In genomic region chr17:77165577-77165976, GRCh38 we compare ENCODE assay signal across 15 cellular contexts. TPM values are rescaled to one million over a fixed set of nuclear protein-coding genes. Genes with fewer than 3 reads are reported as not detected.
A peak's percentile ranks its signal among the peaks of the same experiment; 100 is the strongest.
DNase-seq lines count a peak whose midpoint lies in the region; ATAC-seq and TF ChIP-seq lines count a peak whose summit lies in the region.
"Had no signal": no experiment of that assay in that cellular context is flagged by ENCODE, and none has a peak within 500 bp of the region (broad histone marks: within the 10 kb centered on the region; RNA-seq: fewer than 3 reads in every experiment).

No MANE protein-coding gene starts in this region.

- no peak for DNase-seq in right atrium auricular region (ENCODE audit: low spot score)
- DNase-seq in Right ventricle myocardium inferior (ENCODE audit: missing footprints): no peak
- no peak for DNase-seq in caudate nucleus (lab: John Stamatoyannopoulos, UW)
- no peak for DNase-seq in neural progenitor cell (ENCODE audit: low spot score)
- no peak for DNase-seq in DMS53 treated with DMSO at 0.1 percent for 48 hours (lab: John Stamatoyannopoulos, UW; ENCODE audit: unreplicated experiment)
- no peak for DNase-seq in GM10266 (ENCODE audit: extremely low spot score)
- DNase-seq in natural killer cell: no peak
- DNase-seq: activated CD8-positive, alpha-beta memory T cell treated with anti-CD3 and anti-CD28 coated beads, Interleukin-2, amount 50 U/mL, for 48 hours; DMS53; HFFc6; hypothalamus; NCI-H2081 treated with DMSO at 0.1 percent for 48 hours; nucleus accumbens had no signal

- H3K4me1 ChIP-seq in right atrium auricular region (peaks cover 0 to 58% of the 10 kb centered on the region in 2 donors), neural progenitor cell (peaks cover 79% of the 10 kb centered on the region)

- H3K4me2 ChIP-seq in neural progenitor cell: peak overlapping the region; percentile 69
- H3K4me2 ChIP-seq: smooth muscle cell had no signal

- H3K4me3 ChIP-seq in right atrium auricular region (no peak overlapping the region), neural progenitor cell (no peak overlapping the region)
- H3K4me3 ChIP-seq: smooth muscle cell had no signal

- ATAC-seq in Right ventricle myocardium inferior (no peak), natural killer cell (no peak), HG03571 (IDR thresholded peaks at IDR 0.05; ENCODE audit: unreplicated experiment) (no peak)

- H3K27me3 Mint-ChIP-seq in neural progenitor cell (ENCODE audit: insufficient read depth, low read depth) (no peaks in the 10 kb centered on the region), natural killer cell (ENCODE audit: low read depth in 2 of 2) (no peaks in the 10 kb centered on the region)

- H3K36me3 ChIP-seq in right atrium auricular region (peaks cover 6% of the 10 kb centered on the region), neural progenitor cell (no peaks in the 10 kb centered on the region)

- no peak overlapping the region for H3K9ac ChIP-seq in neural progenitor cell

- H3K27me3 ChIP-seq in right atrium auricular region (no peaks in the 10 kb centered on the region), neural progenitor cell (no peaks in the 10 kb centered on the region)

- H3K36me3 Mint-ChIP-seq in neural progenitor cell: peaks cover 33% of the 10 kb centered on the region
- peaks cover 19% of the 10 kb centered on the region for H3K36me3 Mint-ChIP-seq in natural killer cell

- intact Hi-C loops in Right ventricle myocardium inferior (cut with DNase I): no loop called here
- intact Hi-C loops in natural killer cell (cut with micrococcal nuclease): no loop called here

- no peak overlapping the region for H2AFZ ChIP-seq in neural progenitor cell (replicated peaks)

- H3K4me1 Mint-ChIP-seq in neural progenitor cell: peaks cover 39% of the 10 kb centered on the region
- H3K4me1 Mint-ChIP-seq in natural killer cell: peaks cover 53 to 65% of the 10 kb centered on the region in 2 donors

- H3K4me3 Mint-ChIP-seq in neural progenitor cell: no peak overlapping the region
- H3K4me3 Mint-ChIP-seq in natural killer cell: no peak overlapping the region
- H3K4me3 Mint-ChIP-seq: HFFc6 had no signal

- H3K9me3 ChIP-seq in right atrium auricular region: peaks cover 0 to 14% of the 10 kb centered on the region in 2 donors
- no peaks in the 10 kb centered on the region for H3K9me3 ChIP-seq in neural progenitor cell (ENCODE audit: low read depth)

- H3F3A ChIP-seq in neural progenitor cell (ENCODE audit: low read depth): peaks cover 51% of the 10 kb centered on the region

- H3K27ac Mint-ChIP-seq in neural progenitor cell (no peak overlapping the region), natural killer cell (peak overlapping the region in 1 of 2 donors; percentile 76)
- H3K27ac Mint-ChIP-seq: HFFc6 had no signal

- H3K9me3 Mint-ChIP-seq in neural progenitor cell (peaks cover 35% of the 10 kb centered on the region), natural killer cell (peaks cover 5 to 9% of the 10 kb centered on the region in 2 donors)

- no peak for TF ChIP-seq CTCF in right atrium auricular region (IDR thresholded peaks at IDR 0.05)
- no peak for TF ChIP-seq CTCF in neural progenitor cell (IDR thresholded peaks at IDR 0.05)
- no peak for TF ChIP-seq CTCF in GM10266 (IDR thresholded peaks at IDR 0.05; ENCODE audit: control insufficient read depth, insufficient read depth, low read depth, missing control alignments)
- TF ChIP-seq CTCF in natural killer cell (IDR thresholded peaks at IDR 0.05): no peak

- peaks cover 32% of the 10 kb centered on the region for H4K20me1 ChIP-seq in neural progenitor cell (ENCODE audit: low read depth)

- H3K27ac ChIP-seq in right atrium auricular region (peak overlapping the region; percentile 68 to 89), caudate nucleus (ENCODE audit: low read depth, low read length) (peak overlapping the region; percentile 37), neural progenitor cell (peak overlapping the region; percentile 96)

- H3K79me2 ChIP-seq in neural progenitor cell (ENCODE audit: low read depth): peaks cover 74% of the 10 kb centered on the region

RNA-seq across cellular contexts. Expression of gene SEC14L1, which starts 24.8 kb away (rescaled TPM):
- total RNA-seq in right atrium auricular region: 10 to 100 TPM; 48.2 to 54.0 TPM
- total RNA-seq in Right ventricle myocardium inferior: 65.5 TPM
- 60.6 and 75.0 TPM in 2 replicates for total RNA-seq in neural progenitor cell (ENCODE audit: low replicate concordance)
- 100 to 1,000 TPM; 129 to 160 (median 129) TPM for total RNA-seq in natural killer cell

Comparison
In these comparisons a context has a peak if more than half of its experiments do, and no peak if none do; other contexts are left out.
1. H3K27ac ChIP-seq: peak in every context shown above with its lines; median percentile 96 in neural progenitor cell; 78 in right atrium auricular region; 37 in caudate nucleus.